ENCODE assay signal across 10 cellular contexts in the genomic region with DNA sequence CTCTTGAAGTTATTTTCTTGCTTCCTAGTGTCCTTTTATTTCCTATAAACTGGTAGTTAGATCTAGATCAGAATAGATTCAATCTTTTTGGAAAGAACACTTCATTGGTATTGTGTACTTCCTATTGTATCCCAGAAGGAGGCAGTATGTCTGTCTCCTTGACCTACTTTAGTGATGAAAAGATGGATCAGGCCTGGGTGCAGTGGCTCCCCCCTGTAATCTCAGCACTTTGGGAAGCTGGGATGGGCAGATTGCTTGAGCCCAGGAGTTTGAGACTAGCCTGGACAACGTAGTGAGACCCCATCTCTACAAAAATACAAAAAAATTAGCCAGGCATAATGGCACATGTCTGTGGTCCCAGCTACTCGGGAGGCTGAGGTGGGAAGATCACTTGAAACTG. TPM values are rescaled to one million over a fixed set of nuclear protein-coding genes. Genes with fewer than 3 reads are reported as not detected.
DNase-seq lines count a peak whose midpoint lies in the region; FAIRE-seq and TF ChIP-seq lines count a peak whose summit lies in the region.
"Had no signal": no experiment of that assay in that cellular context is flagged by ENCODE, and none has a peak within 500 bp of the region (broad histone marks: within the 10 kb centered on the region; RNA-seq: fewer than 3 reads in every experiment).

No MANE protein-coding gene starts in this region.

- H4K20me1 ChIP-seq in keratinocyte (ENCODE audit: control insufficient read depth, extremely low read depth, insufficient read depth, low read length), result no peaks in the 10 kb centered on the region

- FAIRE-seq in TTC549 (lab: Jason Lieb, UNC) (peak; percentile 15), keratinocyte (lab: Jason Lieb, UNC) (peak; percentile 52)
- FAIRE-seq: endothelial cell of umbilical vein had no signal

- H3K36me3 ChIP-seq in H7 (replicated peaks; ENCODE audit: control insufficient read depth, insufficient read depth, low read length) (no peaks in the 10 kb centered on the region), keratinocyte (ENCODE audit: control insufficient read depth in 2 of 2, extremely low read depth in 1 of 2, insufficient read depth in 2 of 2, low read length in 2 of 2) (no peaks in the 10 kb centered on the region), SJCRH30 (no peaks in the 10 kb centered on the region)
- H3K36me3 ChIP-seq: spleen had no signal

- H3K27me3 ChIP-seq in H7 (ENCODE audit: control insufficient read depth, insufficient read depth, low read length) (no peaks in the 10 kb centered on the region), keratinocyte (ENCODE audit: control insufficient read depth, extremely low read depth, insufficient read depth, low read length) (peaks cover 5% of the 10 kb centered on the region), SJCRH30 (no peaks in the 10 kb centered on the region)
- H3K27me3 ChIP-seq: spleen had no signal

- peak; percentile 6 for DNase-seq in AG10803 (ENCODE audit: low read depth)
- peak; percentile 65 for DNase-seq in H7
- DNase-seq in keratinocyte (ENCODE audit: low read depth, low spot score), result no peak
- DNase-seq in GM20000 (ENCODE audit: low spot score), result no peak
- no peak for DNase-seq in SJCRH30
- no peak for DNase-seq in activated CD4-positive, alpha-beta T cell treated with anti-CD3 and anti-CD28 coated beads for 4 hours
- no peak for DNase-seq in NCI-H2081 treated with DMSO at 0.1 percent for 48 hours (lab: John Stamatoyannopoulos, UW)
- DNase-seq: spleen had no signal

- dilution Hi-C loops in keratinocyte (cut with MboI; ENCODE audit: extremely low pct_ligation_motif_present, low sequenced_read_pairs), result loop anchor here (25.0 kb wide), 1 partner anchor 96 kb away; the partner anchor contains the start of gene APEH

- H3K4me3 ChIP-seq in AG10803 (ENCODE audit: low read length) (no peak overlapping the region), H7 (ENCODE audit: insufficient read depth, low read depth, low read length) (no peak overlapping the region), keratinocyte (ENCODE audit: control insufficient read depth in 2 of 3, extremely low read depth in 1 of 3, insufficient read depth in 2 of 3, low read depth in 1 of 3, low read length in 3 of 3) (no peak overlapping the region), SJCRH30 (no peak overlapping the region)
- H3K4me3 ChIP-seq: spleen had no signal

- H3K9me1 ChIP-seq in keratinocyte (ENCODE audit: control insufficient read depth, extremely low read depth, insufficient read depth, low read length), result no peaks in the 10 kb centered on the region

- peak; percentile 46 for TF ChIP-seq CTCF in AG10803 (conservative IDR thresholded peaks at IDR 0.05; ENCODE audit: low read length)
- TF ChIP-seq CTCF in keratinocyte (optimal IDR thresholded peaks at IDR 0.05 in 1 of 3, IDR thresholded peaks at IDR 0.05 in 1 of 3, conservative IDR thresholded peaks at IDR 0.05 in 1 of 3; ENCODE audit: extremely low read depth in 1 of 3, insufficient read depth in 2 of 3, low read length in 3 of 3), result peak; percentile 29 to 37 (median 29)
- TF ChIP-seq CTCF in GM20000 (IDR thresholded peaks at IDR 0.05; ENCODE audit: extremely low read depth, missing control alignments), result no peak

- no peaks in the 10 kb centered on the region for H3K79me2 ChIP-seq in keratinocyte (ENCODE audit: control insufficient read depth, insufficient read depth, low read length)

- no peaks in the 10 kb centered on the region for H3K9me3 ChIP-seq in keratinocyte (ENCODE audit: control insufficient read depth, low read depth, low read length)
- no peaks in the 10 kb centered on the region for H3K9me3 ChIP-seq in SJCRH30 (replicated peaks)
- H3K9me3 ChIP-seq: spleen had no signal

- H3K4me1 ChIP-seq in keratinocyte (ENCODE audit: control insufficient read depth, extremely low read depth, insufficient read depth, low read length), result peaks cover 8% of the 10 kb centered on the region
- no peaks in the 10 kb centered on the region for H3K4me1 ChIP-seq in SJCRH30
- H3K4me1 ChIP-seq: spleen had no signal

- H3K4me2 ChIP-seq in keratinocyte (ENCODE audit: control insufficient read depth, extremely low read depth, insufficient read depth, low read depth, low read length), result no peak overlapping the region

- no peak overlapping the region for H3K9ac ChIP-seq in keratinocyte (ENCODE audit: control insufficient read depth, extremely low read depth, insufficient read depth, low read length)

- H3K27ac ChIP-seq in keratinocyte (ENCODE audit: control insufficient read depth, insufficient read depth, low read length) (no peak overlapping the region), SJCRH30 (no peak overlapping the region)
- H3K27ac ChIP-seq: spleen had no signal

- H2AFZ ChIP-seq in keratinocyte (ENCODE audit: control insufficient read depth, low read length), result no peak overlapping the region

RNA-seq across cellular contexts. Expression of gene BSN, which starts 12.0 kb away (rescaled TPM):
- total RNA-seq in H7 (2014; rRNA removed; shearing (Covaris generic)), result 0.52 and 1.1 TPM in 2 replicates
- polyA plus RNA-seq in keratinocyte, result under 0.01 to 0.01 TPM (median under 0.01 TPM) in 3 replicates
- polyA plus RNA-seq in keratinocyte (2011; ENCODE audit: low read depth), result not detected
- not detected in 2 replicates for polyA plus RNA-seq in keratinocyte (2011; cell fraction: cytosol; rRNA removed)
- 0.06 and 0.09 TPM in 2 replicates for polyA plus RNA-seq in keratinocyte (2011; cell fraction: nucleus; rRNA removed)
- 0.02 TPM in 1 of 2 replicates, not detected in the other for polyA plus RNA-seq in keratinocyte (2012; ENCODE audit: low replicate concordance)
- polyA minus RNA-seq in keratinocyte, result 0.03 to 0.26 TPM (median 0.06 TPM) in 3 replicates
- not detected for polyA minus RNA-seq in keratinocyte (2011; cell fraction: cytosol; rRNA and poly(A)+ RNA removed)
- 0.16 and 0.21 TPM in 2 replicates for polyA minus RNA-seq in keratinocyte (2011; cell fraction: nucleus; rRNA and poly(A)+ RNA removed)
- total RNA-seq in SJCRH30 (2014; rRNA removed; shearing (Covaris generic)), result 0.08 and 0.14 TPM in 2 replicates

Comparison
In these comparisons a context has a peak if more than half of its experiments do, and no peak if none do; other contexts are left out.
1. DNase-seq: peak in AG10803 (single experiment) and H7 (single experiment); none in keratinocyte (single experiment), GM20000 (single experiment), SJCRH30 (0 of 2), activated CD4-positive, alpha-beta T cell treated with anti-CD3 and anti-CD28 coated beads for 4 hours (0 of 2) and NCI-H2081 treated with DMSO at 0.1 percent for 48 hours (single experiment).